19 cellular contexts compared by ENCODE assay signal in genomic region chr10:52337225-52337624, GRCh38. TPM values are rescaled to one million over a fixed set of nuclear protein-coding genes. Genes with fewer than 3 reads are reported as not detected.
DNase-seq lines count a peak whose midpoint lies in the region; ATAC-seq, FAIRE-seq and TF ChIP-seq lines count a peak whose summit lies in the region.
"Had no signal": no experiment of that assay in that cellular context is flagged by ENCODE, and none has a peak within 500 bp of the region (broad histone marks: within the 10 kb centered on the region; RNA-seq: fewer than 3 reads in every experiment).

No MANE protein-coding gene starts in this region.

- no peak overlapping the region for H3K4me3 ChIP-seq in HepG2 (replicated peaks in 1 of 3; ENCODE audit: insufficient read depth in 1 of 3, low read depth in 2 of 3, low read length in 3 of 3)
- no peak overlapping the region for H3K4me3 ChIP-seq in right lobe of liver
- no peak overlapping the region for H3K4me3 ChIP-seq in Panc1 (ENCODE audit: low read depth in 2 of 2, low read length in 2 of 2)
- no peak overlapping the region for H3K4me3 ChIP-seq in H1 (ENCODE audit: extremely low read depth in 1 of 4, insufficient read depth in 2 of 4, low read depth in 3 of 4, low read length in 4 of 4)
- H3K4me3 ChIP-seq: GM23248 had no signal

- no peak overlapping the region for H3K18ac ChIP-seq in H1 (ENCODE audit: extremely low read depth, low read length)

- no peak overlapping the region for H4K5ac ChIP-seq in H1 (ENCODE audit: insufficient read length, low read depth, low read length)

- DNase-seq in HepG2 (ENCODE audit: low spot score): no peak
- DNase-seq in right lobe of liver: no peak
- no peak for DNase-seq in Panc1 (ENCODE audit: low read depth, low spot score)
- DNase-seq in H1 (ENCODE audit: low read depth in 1 of 2, low spot score in 2 of 2): no peak
- no peak for DNase-seq in RPMI8226
- no peak for DNase-seq in posterior cingulate gyrus
- DNase-seq: 8988T; C1 segment of cervical spinal cord; Caco-2; CD8-positive, alpha-beta T cell; DMS153; DND-41; GM23248; H9; HFFc6 had no signal

- H3K79me2 ChIP-seq in HepG2 (ENCODE audit: insufficient read depth, low read length) (no peaks in the 10 kb centered on the region), H1 (ENCODE audit: control insufficient read depth in 1 of 2, insufficient read depth in 2 of 2, low read length in 2 of 2) (no peaks in the 10 kb centered on the region)

- H4K8ac ChIP-seq in H1 (ENCODE audit: extremely low read depth, insufficient read depth, low read length): no peak overlapping the region

- no peak overlapping the region for H3K56ac ChIP-seq in H1 (replicated peaks; ENCODE audit: insufficient read length, low read depth, low read length)

- H3K9ac ChIP-seq in HepG2 (ENCODE audit: insufficient read depth, low read depth, low read length) (no peak overlapping the region), H1 (replicated peaks in 1 of 4; ENCODE audit: extremely low read depth in 1 of 4, low read depth in 3 of 4, low read length in 3 of 4) (no peak overlapping the region)
- H3K9ac ChIP-seq: GM23248 had no signal

- H2BK12ac ChIP-seq in H1 (ENCODE audit: low read depth, low read length): no peak overlapping the region

- intact Hi-C loops in HepG2 (cut with micrococcal nuclease; ENCODE audit: unreplicated experiment): no loop called here
- intact Hi-C loops in right lobe of liver (cut with DNase I): no loop called here
- intact Hi-C loops in Panc1 (cut with micrococcal nuclease; ENCODE audit: unreplicated experiment): no loop called here
- intact Hi-C loops in posterior cingulate gyrus (cut with DNase I): no loop called here

- CTCF ChIA-PET in HepG2 (lab: Yijun Ruan, JAX; ENCODE audit: low intra/inter-chr PET ratio, low total read pairs): no interaction called here
- CTCF ChIA-PET in Panc1 (lab: Charles Lee): interaction anchor here (0.5 kb wide), 1 partner anchor 1229 kb away, joined by 4 read pairs; no protein-coding TSS in a partner anchor
- CTCF ChIA-PET in H1 (lab: Charles Lee; ENCODE audit: partially characterized antibody): interaction anchor here (1.0 to 2.5 kb wide), 6 partner anchors 10 to 443 kb away, joined by 3 to 7 read pairs (median 4); partner anchors contain the start of gene DKK1

- H3K27ac ChIP-seq in HepG2 (ENCODE audit: extremely low read length, insufficient read depth, low read length) (no peak overlapping the region), right lobe of liver (no peak overlapping the region), Panc1 (ENCODE audit: low read length) (peak overlapping the region; percentile 40; the same call in 1 of the 2 replicates), H1 (ENCODE audit: low read depth, low read length) (no peak overlapping the region)
- H3K27ac ChIP-seq: GM23248 had no signal

- H3K27me3 ChIP-seq in HepG2 (ENCODE audit: control insufficient read depth in 1 of 2, insufficient read depth in 2 of 2, low read length in 2 of 2): no peaks in the 10 kb centered on the region
- no peaks in the 10 kb centered on the region for H3K27me3 ChIP-seq in right lobe of liver
- no peaks in the 10 kb centered on the region for H3K27me3 ChIP-seq in Panc1 (ENCODE audit: control insufficient read depth, insufficient read depth, low read length)
- H3K27me3 ChIP-seq in H1 (replicated peaks in 1 of 4; ENCODE audit: control insufficient read depth in 3 of 4, extremely low read depth in 1 of 4, insufficient read depth in 3 of 4, low read length in 3 of 4): no peaks in the 10 kb centered on the region

- no peak overlapping the region for H3K4me2 ChIP-seq in HepG2 (ENCODE audit: low read depth, low read length)
- no peak overlapping the region for H3K4me2 ChIP-seq in H1 (ENCODE audit: insufficient read depth in 1 of 2, low read depth in 2 of 2, low read length in 2 of 2)

- no peak overlapping the region for H3K14ac ChIP-seq in H1 (ENCODE audit: insufficient read length)

- TF ChIP-seq EP300 in HepG2 (IDR thresholded peaks at IDR 0.05; ENCODE audit: low read depth in 2 of 2, low read length in 2 of 2) (no peak), HepG2 (CRISPR knock-in tag; IDR thresholded peaks at IDR 0.05; ENCODE audit: borderline replicate concordance) (no peak), H1 (IDR thresholded peaks at IDR 0.05; ENCODE audit: borderline replicate concordance in 1 of 2, low read depth in 2 of 2, low read length in 2 of 2) (no peak)

- no peak overlapping the region for H3K23ac ChIP-seq in H1 (ENCODE audit: insufficient read length)

- no peak overlapping the region for H2BK20ac ChIP-seq in H1 (ENCODE audit: low read length)

- no peak overlapping the region for H2BK15ac ChIP-seq in H1 (ENCODE audit: low read length)

- H3K4ac ChIP-seq in H1 (replicated peaks; ENCODE audit: insufficient read length, low read depth, low read length): no peak overlapping the region

- H4K20me1 ChIP-seq in HepG2 (ENCODE audit: insufficient read depth, low read length): no peaks in the 10 kb centered on the region
- no peaks in the 10 kb centered on the region for H4K20me1 ChIP-seq in H1 (replicated peaks in 1 of 2; ENCODE audit: control insufficient read depth in 1 of 2, insufficient read depth in 2 of 2, low read length in 2 of 2)

- BruUV-seq in HepG2 (replicated peaks; lab: Mats Ljungman, UMichigan): no TSS peak
- no TSS peak for BruUV-seq in Panc1 (replicated peaks; lab: Mats Ljungman, UMichigan)

- H2AK5ac ChIP-seq in H1 (ENCODE audit: low read depth, low read length): no peak overlapping the region

- FAIRE-seq in HepG2 (lab: Jason Lieb, UNC) (no peak), H1 (lab: Jason Lieb, UNC) (no peak)
- FAIRE-seq: G401.6, GM12892, GM19239 had no signal

- no peaks in the 10 kb centered on the region for H3K79me1 ChIP-seq in H1 (ENCODE audit: low read depth, low read length)

- H2AFZ ChIP-seq in HepG2 (ENCODE audit: low read length): no peak overlapping the region
- no peak overlapping the region for H2AFZ ChIP-seq in H1 (ENCODE audit: low read length)
- H2AFZ ChIP-seq: GM23248 had no signal

- H3K36me3 ChIP-seq in HepG2 (replicated peaks in 1 of 2; ENCODE audit: control insufficient read depth in 1 of 2, insufficient read depth in 2 of 2, low read length in 2 of 2) (no peaks in the 10 kb centered on the region), right lobe of liver (no peaks in the 10 kb centered on the region), Panc1 (ENCODE audit: control insufficient read depth, insufficient read depth, low read length) (no peaks in the 10 kb centered on the region), H1 (ENCODE audit: control insufficient read depth in 2 of 4, insufficient read depth in 4 of 4, low read length in 3 of 4) (no peaks in the 10 kb centered on the region)

- H3K4me1 ChIP-seq in HepG2 (ENCODE audit: insufficient read depth, low read length): peaks cover 32% of the 10 kb centered on the region
- H3K4me1 ChIP-seq in right lobe of liver: no peaks in the 10 kb centered on the region
- H3K4me1 ChIP-seq in Panc1 (ENCODE audit: control insufficient read depth, insufficient read depth, low read length): peaks cover 6% of the 10 kb centered on the region
- no peaks in the 10 kb centered on the region for H3K4me1 ChIP-seq in H1 (replicated peaks in 1 of 4; ENCODE audit: control insufficient read depth in 3 of 4, insufficient read depth in 4 of 4, low read length in 3 of 4)

- no peak overlapping the region for H4K91ac ChIP-seq in H1 (replicated peaks; ENCODE audit: insufficient read length, low read length)

- H2BK5ac ChIP-seq in H1 (ENCODE audit: low read depth, low read length): no peak overlapping the region

- 50% methylated on average over 1 of the region's 1 CpG for WGBS in HepG2 (ENCODE audit: low lambda C conversion rate)
- WGBS in right lobe of liver (ENCODE audit: insufficient coverage, low coverage, low lambda C conversion rate, missing lambda C conversion rate): 27% methylated on average over 1 of the region's 1 CpG
- WGBS in H1 (ENCODE audit: extremely low coverage in 1 of 2, insufficient coverage in 1 of 2, insufficient read length in 1 of 2, insufficient replicate concordance in 2 of 2, low coverage in 1 of 2, low lambda C conversion rate in 2 of 2, missing lambda C conversion rate in 1 of 2), 2 experiments: 92% methylated on average over 1 of the region's 1 CpG; no CpG with 5 or more reads in 1 of the 2 experiments

- POLR2A ChIA-PET in HepG2 (lab: Yijun Ruan, JAX): no interaction called here
- POLR2A ChIA-PET in Panc1 (lab: Charles Lee): no interaction called here
- POLR2A ChIA-PET in H1 (lab: Charles Lee; ENCODE audit: partially characterized antibody): no interaction called here

- TF ChIP-seq CTCF in HepG2 (CRISPR knock-in tag; IDR thresholded peaks at IDR 0.05) (no peak), right lobe of liver (IDR thresholded peaks at IDR 0.05) (no peak), Panc1 (IDR thresholded peaks at IDR 0.05) (no peak), H1 (IDR thresholded peaks at IDR 0.05; ENCODE audit: control extremely low read depth in 1 of 3, insufficient read depth in 1 of 3, low read depth in 1 of 3, low read length in 3 of 3) (no peak)

- TF ChIP-seq POLR2A in HepG2 (IDR thresholded peaks at IDR 0.05; ENCODE audit: insufficient read depth in 1 of 2, low read depth in 2 of 2, low read length in 2 of 2) (no peak), right lobe of liver (IDR thresholded peaks at IDR 0.05) (no peak), H1 (IDR thresholded peaks at IDR 0.05; ENCODE audit: control extremely low read depth in 1 of 2, low read depth in 2 of 2, low read length in 2 of 2) (no peak)

- no peaks in the 10 kb centered on the region for H3K23me2 ChIP-seq in H1 (ENCODE audit: low read depth, low read length)

- no peak for TF ChIP-seq RAD21 in HepG2 (CRISPR knock-in tag; IDR thresholded peaks at IDR 0.05)
- no peak for TF ChIP-seq RAD21 in H1 (IDR thresholded peaks at IDR 0.05 in 1 of 2, conservative IDR thresholded peaks at IDR 0.05 in 1 of 2; ENCODE audit: low read depth in 2 of 2, low read length in 2 of 2)

- H2BK120ac ChIP-seq in H1 (replicated peaks; ENCODE audit: low read depth, low read length): no peak overlapping the region

- ATAC-seq in HepG2 (no peak), right lobe of liver (no peak), Panc1 (no peak), HG03039 (IDR thresholded peaks at IDR 0.05; ENCODE audit: unreplicated experiment) (no peak)
- ATAC-seq: CD8-positive, alpha-beta T cell had no signal

- in situ Hi-C loops in HepG2 (cut with HindIII; ENCODE audit: extremely low pct_ligation_motif_present, low pct_unique_long_range_greater_than_20kb): no loop called here
- in situ Hi-C loops in Panc1 (cut with HindIII; ENCODE audit: low pct_unique_long_range_greater_than_20kb, low sequenced_read_pairs): no loop called here

- no peaks in the 10 kb centered on the region for H3K9me3 ChIP-seq in HepG2 (ENCODE audit: low read length)
- no peaks in the 10 kb centered on the region for H3K9me3 ChIP-seq in right lobe of liver
- H3K9me3 ChIP-seq in Panc1 (ENCODE audit: control insufficient read depth, insufficient read depth, low read depth, low read length): peaks cover 6% of the 10 kb centered on the region; the same call in 1 of the 2 replicates
- no peaks in the 10 kb centered on the region for H3K9me3 ChIP-seq in H1 (ENCODE audit: insufficient read depth in 2 of 2, low read depth in 1 of 2, low read length in 1 of 2)
- H3K9me3 ChIP-seq: Caco-2 had no signal

RNA-seq across cellular contexts. Expression of gene DKK1, which starts 23.1 kb away (rescaled TPM):
- 143 and 262 TPM in 2 replicates for total RNA-seq in HepG2 (2016; rRNA removed; fragmentation: Illumina TruSeq; extraction: Trizol)
- total RNA-seq in HepG2 (2016; cell fraction: cytosol; rRNA removed; fragmentation: Illumina TruSeq; extraction: Trizol; ENCODE audit: low read depth): 170 and 175 TPM in 2 replicates
- total RNA-seq in HepG2 (2016; cell fraction: insoluble cytoplasmic fraction; rRNA removed; fragmentation: Illumina TruSeq; extraction: Trizol): 140 and 239 TPM in 2 replicates
- total RNA-seq in HepG2 (2016; cell fraction: membrane; rRNA removed; fragmentation: Illumina TruSeq; extraction: Trizol): 116 and 117 TPM in 2 replicates
- total RNA-seq in HepG2 (2016; cell fraction: nucleus; rRNA removed; fragmentation: Illumina TruSeq; extraction: Trizol): 264 and 293 TPM in 2 replicates
- 52.9 and 123 TPM in 2 replicates for polyA plus RNA-seq in HepG2 (2011; rRNA removed)
- polyA plus RNA-seq in HepG2 (2011; cell fraction: cytosol; rRNA removed): 52.9 and 64.6 TPM in 2 replicates
- polyA plus RNA-seq in HepG2 (2011; cell fraction: nucleus; rRNA removed): 25.1 and 31.9 TPM in 2 replicates
- polyA plus RNA-seq in HepG2 (2012): 18.4 and 75.9 TPM in 2 replicates
- polyA plus RNA-seq in HepG2 (2016; cell fraction: cytosol; fragmentation: Illumina TruSeq; extraction: Trizol; ENCODE audit: low read depth): 25.2 and 32.2 TPM in 2 replicates
- polyA plus RNA-seq in HepG2 (2016; cell fraction: insoluble cytoplasmic fraction; fragmentation: Illumina TruSeq; extraction: Trizol; ENCODE audit: low read depth): 160 TPM in 2 replicates
- 33.1 and 42.9 TPM in 2 replicates for polyA plus RNA-seq in HepG2 (2016; cell fraction: membrane; fragmentation: Illumina TruSeq; extraction: Trizol; ENCODE audit: low read depth)
- 469 and 518 TPM in 2 replicates for polyA plus RNA-seq in HepG2 (2016; cell fraction: nucleus; fragmentation: Illumina TruSeq; extraction: Trizol; ENCODE audit: insufficient read depth, low read depth)
- polyA minus RNA-seq in HepG2 (2011; rRNA and poly(A)+ RNA removed; ENCODE audit: low replicate concordance): 32.2 and 34.1 TPM in 2 replicates
- 31.8 and 36.1 TPM in 2 replicates for polyA minus RNA-seq in HepG2 (2011; cell fraction: cytosol; rRNA and poly(A)+ RNA removed)
- polyA minus RNA-seq in HepG2 (2011; cell fraction: nucleus; rRNA and poly(A)+ RNA removed): 28.0 and 41.8 TPM in 2 replicates
- total RNA-seq in right lobe of liver: not detected
- total RNA-seq in Panc1 (2021; ENCODE audit: unreplicated experiment): 563 TPM
- polyA plus RNA-seq in Panc1 (2012; ENCODE audit: insufficient read length): 415 TPM
- 0.21 and 0.61 TPM in 2 replicates for total RNA-seq in H1 (2021; fragmentation: NEBNext Ultra II Directional; extraction: Animal tissue kit (Norgen Biotek cat#: 25700))
- polyA plus RNA-seq in H1 (2011; rRNA removed): 0.25 and 0.36 TPM in 2 replicates
- polyA plus RNA-seq in H1 (2011; cell fraction: cytosol; rRNA removed): 0.41 TPM
- polyA plus RNA-seq in H1 (2011; cell fraction: nucleus; rRNA removed): 0.57 TPM
- 0.41 to 1.2 TPM (median 0.73 TPM) in 4 replicates for polyA plus RNA-seq in H1 (2012, experiment 1 of 2)
- 1.2 TPM for polyA plus RNA-seq in H1 (2012, experiment 2 of 2)
- 0.22 TPM for polyA plus RNA-seq in H1 (2013, experiment 1 of 2)
- 0.46 TPM for polyA plus RNA-seq in H1 (2013, experiment 2 of 2)
- polyA minus RNA-seq in H1 (2011; rRNA and poly(A)+ RNA removed): 0.44 and 0.46 TPM in 2 replicates
- polyA minus RNA-seq in H1 (2011; cell fraction: cytosol; rRNA and poly(A)+ RNA removed): not detected
- 3.9 TPM for polyA minus RNA-seq in H1 (2011; cell fraction: nucleus; rRNA and poly(A)+ RNA removed)
- total RNA-seq: CD8-positive, alpha-beta T cell had no signal

Comparison
In these comparisons a context has a peak if more than half of its experiments do, and no peak if none do; other contexts are left out.
1. RNA of gene DKK1, which starts 23.1 kb away (total RNA-seq): 563 TPM in Panc1 (single experiment) and 116 to 293 TPM in HepG2; 0.21 to 0.61 TPM in H1 and not detected in right lobe of liver; every median in the first group is over 10 times any median in the second.
2. Of the 41 proteins assayed by ChIP-seq in both HepG2 and H1: peak only in HepG2: none; only in H1: none; in both: MAFK; in neither: 40.